8 cellular contexts compared by ENCODE assay signal in genomic region chr14:73173092-73173735, GRCh38. TPM values are rescaled to one million over a fixed set of nuclear protein-coding genes. Genes with fewer than 3 reads are reported as not detected.
DNase-seq lines count a peak whose midpoint lies in the region; ATAC-seq and TF ChIP-seq lines count a peak whose summit lies in the region.

No MANE protein-coding gene starts in this region.

- no peak for TF ChIP-seq POLR2A in erythroblast (IDR thresholded peaks at IDR 0.05; ENCODE audit: low read length)

- no peak overlapping the region for H3K4me3 Mint-ChIP-seq in CD14-positive monocyte

- no peak overlapping the region for H3K27ac ChIP-seq in psoas muscle

- no peaks in the 10 kb centered on the region for H3K27me3 Mint-ChIP-seq in CD14-positive monocyte (ENCODE audit: low read depth in 3 of 3)

- intact Hi-C loops in CD14-positive monocyte (cut with micrococcal nuclease): no loop called here
- intact Hi-C loops in psoas muscle (cut with DNase I): loop anchor here (5.0 to 10.0 kb wide), 3 partner anchors 102 to 299 kb away; no protein-coding TSS in a partner anchor

- no peak overlapping the region for H3K4me3 ChIP-seq in psoas muscle

- peaks cover 84 to 96% of the 10 kb centered on the region in 2 donors for H3K36me3 Mint-ChIP-seq in CD14-positive monocyte

- ATAC-seq in psoas muscle: peak in 1 of 4 donors; percentile 48
- ATAC-seq in GM21515 (IDR thresholded peaks at IDR 0.05; ENCODE audit: unreplicated experiment): no peak

- H3K36me3 ChIP-seq in psoas muscle (ENCODE audit: insufficient read depth in 1 of 2, low read depth in 1 of 2): peaks cover 7 to 97% of the 10 kb centered on the region in 2 donors

- H3K27me3 ChIP-seq in psoas muscle (ENCODE audit: insufficient read depth in 3 of 3, low read length in 2 of 3): no peaks in the 10 kb centered on the region

- DNase-seq in CD14-positive monocyte (ENCODE audit: low spot score): no peak
- peak; percentile 40 for DNase-seq in GM13977 (ENCODE audit: low spot score)
- peak; percentile 46 for DNase-seq in OCI-M1 (lab: John Stamatoyannopoulos, UW)
- peak; percentile 47 to 62 for DNase-seq in erythroblast (lab: John Stamatoyannopoulos, UW)
- DNase-seq in psoas muscle: no peak
- DNase-seq in activated CD4-positive, CD25-positive, alpha-beta regulatory T cell treated with anti-CD3 and anti-CD28 coated beads, Interleukin-2, amount 50 U/mL, for 72 hours: no peak
- no peak for DNase-seq in effector CD4-positive, alpha-beta T cell

- WGBS in psoas muscle, 3 donors: 59 to 76% (median 62%) methylated on average over 3 of the region's 3 CpGs

- in situ Hi-C loops in GM13977 (cut with MboI; ENCODE audit: low pct_unique_long_range_greater_than_20kb, low sequenced_read_pairs, unreplicated experiment): no loop called here

- peaks cover 2% of the 10 kb centered on the region for H3K4me1 ChIP-seq in psoas muscle

- H3K9me3 ChIP-seq in psoas muscle: no peaks in the 10 kb centered on the region

- H3K9me3 Mint-ChIP-seq in CD14-positive monocyte: no peaks in the 10 kb centered on the region

- peaks cover 21% of the 10 kb centered on the region for H3K4me1 Mint-ChIP-seq in CD14-positive monocyte

- TF ChIP-seq CTCF in CD14-positive monocyte (IDR thresholded peaks at IDR 0.05): peak; percentile 40
- TF ChIP-seq CTCF in GM13977 (IDR thresholded peaks at IDR 0.05; ENCODE audit: extremely low read depth, insufficient read depth, missing control alignments): peak; percentile 41
- TF ChIP-seq CTCF in psoas muscle (IDR thresholded peaks at IDR 0.05): peak; percentile 57

- H3K27ac Mint-ChIP-seq in CD14-positive monocyte: peak overlapping the region in 3 of 7 donors; percentile 51 to 55 (median 52)

RNA-seq across cellular contexts. Expression of gene PSEN1, which starts 36.9 kb away (rescaled TPM):
- polyA plus RNA-seq in CD14-positive monocyte: 100 to 1,000 TPM in 1 of 2 donors, 10 to 100 TPM in 1; 85.6 to 130 TPM
- total RNA-seq in psoas muscle: 10 to 100 TPM; 16.5 to 27.4 (median 20.5) TPM
- 10 to 100 TPM; 14.2 to 32.5 (median 19.1) TPM for polyA plus RNA-seq in psoas muscle

Comparison
In these comparisons a context has a peak if more than half of its experiments do, and no peak if none do; other contexts are left out.
1. DNase-seq: peak in GM13977 (single experiment), OCI-M1 (single experiment) and erythroblast (2 of 2); none in CD14-positive monocyte (single experiment), psoas muscle (0 of 2), activated CD4-positive, CD25-positive, alpha-beta regulatory T cell treated with anti-CD3 and anti-CD28 coated beads, Interleukin-2, amount 50 U/mL, for 72 hours (single experiment) and effector CD4-positive, alpha-beta T cell (single experiment).
2. intact Hi-C loops: an anchor here in psoas muscle (5.0 to 10.0 kb wide); none called in CD14-positive monocyte.
3. Peak in every context shown above with its lines, with median percentiles within 50 percentile points of each other: CTCF ChIP-seq.